12 cellular contexts compared by ENCODE assay signal in the genomic region with DNA sequence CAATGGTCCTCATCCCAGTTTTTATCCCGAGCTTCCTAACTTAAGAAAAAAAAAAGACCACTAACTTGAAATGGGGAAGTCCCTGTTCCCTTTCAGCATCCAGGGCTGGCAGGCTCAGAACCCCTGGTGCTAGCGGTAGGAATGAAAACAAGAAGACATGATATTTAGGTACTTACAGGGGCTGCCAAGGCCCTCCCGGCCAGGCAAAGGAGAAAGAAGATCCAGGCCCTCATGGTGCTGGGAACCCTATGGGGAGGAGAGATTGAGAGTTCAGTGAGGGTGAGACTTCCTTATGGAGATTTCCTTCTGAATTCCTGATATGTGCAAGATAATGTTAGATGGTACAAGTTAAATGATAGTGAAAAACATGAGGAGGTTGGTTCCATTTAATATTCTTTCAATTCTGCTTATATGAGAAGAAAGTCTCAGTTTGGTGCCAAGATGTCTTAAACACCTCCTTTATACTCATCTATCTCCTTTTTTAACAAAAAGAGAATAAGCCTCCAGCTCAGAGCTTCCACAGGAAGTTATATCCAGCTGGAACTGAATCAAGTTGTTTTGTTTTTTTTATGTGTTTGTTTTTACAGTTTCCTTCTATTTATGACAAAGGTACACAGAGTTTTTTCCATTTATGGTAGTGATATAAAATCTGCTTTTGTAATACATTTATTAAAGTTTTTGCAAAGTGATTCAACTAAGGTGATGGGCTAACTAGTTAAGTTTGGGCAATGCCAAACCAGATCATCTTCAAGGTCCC. TPM values are rescaled to one million over a fixed set of nuclear protein-coding genes. Genes with fewer than 3 reads are reported as not detected.
DNase-seq lines count a peak whose midpoint lies in the region; ATAC-seq, FAIRE-seq and TF ChIP-seq lines count a peak whose summit lies in the region.
"Had no signal": no experiment of that assay in that cellular context is flagged by ENCODE, and none has a peak within 500 bp of the region (broad histone marks: within the 10 kb centered on the region; RNA-seq: fewer than 3 reads in every experiment).

No MANE protein-coding gene starts in this region.

- H3K9me3 ChIP-seq in astrocyte (ENCODE audit: insufficient read depth, low read depth, low read length) (no peaks in the 10 kb centered on the region), kidney (ENCODE audit: control insufficient read depth in 1 of 2, low read length in 2 of 2) (no peaks in the 10 kb centered on the region), subcutaneous abdominal adipose tissue (ENCODE audit: control insufficient read depth in 5 of 5, low read length in 5 of 5) (no peaks in the 10 kb centered on the region)

- TF ChIP-seq CTCF in astrocyte (IDR thresholded peaks at IDR 0.05; ENCODE audit: insufficient read depth, low read depth, low read length): no peak
- TF ChIP-seq CTCF in kidney (IDR thresholded peaks at IDR 0.05; ENCODE audit: borderline replicate concordance, extremely low read depth, insufficient read depth): no peak

- H3K9me3 Mint-ChIP-seq in astrocyte (ENCODE audit: unreplicated experiment): no peaks in the 10 kb centered on the region
- H3K9me3 Mint-ChIP-seq: activated CD8-positive, alpha-beta T cell treated with anti-CD3 and anti-CD28 coated beads for 36 hours had no signal

- H3K4me3 ChIP-seq in astrocyte (ENCODE audit: insufficient read depth, low read depth, low read length): no peak overlapping the region
- no peak overlapping the region for H3K4me3 ChIP-seq in kidney (ENCODE audit: low read length in 2 of 2)
- H3K4me3 ChIP-seq in subcutaneous abdominal adipose tissue (ENCODE audit: low read depth in 1 of 5, low read length in 5 of 5): peak overlapping the region in 3 of 5 donors; percentile 11 to 25 (median 20)

- no peaks in the 10 kb centered on the region for H3K27me3 Mint-ChIP-seq in astrocyte (ENCODE audit: low read depth, unreplicated experiment)

- H3K36me3 Mint-ChIP-seq in astrocyte (ENCODE audit: low read depth, unreplicated experiment): peaks cover 46% of the 10 kb centered on the region

- DNase-seq in astrocyte (ENCODE audit: low read depth) (no peak), kidney (no peak), amygdala (lab: John Stamatoyannopoulos, UW) (no peak), midbrain (lab: John Stamatoyannopoulos, UW) (no peak)
- DNase-seq: activated CD8-positive, alpha-beta T cell treated with anti-CD3 and anti-CD28 coated beads for 36 hours; DND-41; Karpas-422 had no signal

- peaks cover 82% of the 10 kb centered on the region for H3K4me1 Mint-ChIP-seq in astrocyte (ENCODE audit: low read depth, unreplicated experiment)

- H3K27ac Mint-ChIP-seq in astrocyte (ENCODE audit: unreplicated experiment): peak overlapping the region; percentile 87
- H3K27ac Mint-ChIP-seq: activated CD8-positive, alpha-beta T cell treated with anti-CD3 and anti-CD28 coated beads for 36 hours had no signal

- H3K27me3 ChIP-seq in astrocyte (ENCODE audit: insufficient read depth, low read length) (no peaks in the 10 kb centered on the region), subcutaneous abdominal adipose tissue (ENCODE audit: control insufficient read depth in 5 of 5, insufficient read depth in 4 of 5, low read length in 5 of 5) (no peaks in the 10 kb centered on the region)

- H4K20me1 ChIP-seq in astrocyte (ENCODE audit: insufficient read depth, low read length): peaks cover 97% of the 10 kb centered on the region

- peaks cover 98% of the 10 kb centered on the region for H3K79me2 ChIP-seq in astrocyte (ENCODE audit: insufficient read depth, low read length)

- peak overlapping the region; percentile 76 for H3K27ac ChIP-seq in astrocyte (ENCODE audit: low read depth, low read length)
- H3K27ac ChIP-seq in kidney (ENCODE audit: low read depth in 2 of 2, low read length in 2 of 2): peak overlapping the region; percentile 71 to 95
- peak overlapping the region; percentile 99 for H3K27ac ChIP-seq in subcutaneous abdominal adipose tissue (ENCODE audit: low read depth, low read length)

- peak overlapping the region; percentile 99 for H3K4me3 Mint-ChIP-seq in astrocyte (ENCODE audit: unreplicated experiment)
- H3K4me3 Mint-ChIP-seq: activated CD8-positive, alpha-beta T cell treated with anti-CD3 and anti-CD28 coated beads for 36 hours had no signal

- no peak for FAIRE-seq in astrocyte (lab: Jason Lieb, UNC)
- FAIRE-seq in kidney (lab: Jason Lieb, UNC): no peak
- FAIRE-seq: bronchial epithelial cell had no signal

- peaks cover 94% of the 10 kb centered on the region for H3K4me1 ChIP-seq in astrocyte (ENCODE audit: insufficient read depth, low read length)
- H3K4me1 ChIP-seq in kidney (ENCODE audit: control insufficient read depth in 1 of 2, insufficient read depth in 1 of 2, low read depth in 1 of 2, low read length in 2 of 2): peaks cover 40 to 56% of the 10 kb centered on the region in 2 donors
- H3K4me1 ChIP-seq in subcutaneous abdominal adipose tissue (ENCODE audit: control insufficient read depth in 5 of 5, insufficient read depth in 5 of 5, low read length in 5 of 5): peaks cover 40 to 100% (median 99%) of the 10 kb centered on the region in 5 donors

- H2AFZ ChIP-seq in astrocyte (ENCODE audit: low read depth, low read length): no peak overlapping the region

- H3K36me3 ChIP-seq in astrocyte (ENCODE audit: insufficient read depth, low read length) (peaks cover 72% of the 10 kb centered on the region), kidney (ENCODE audit: control insufficient read depth in 1 of 2, insufficient read depth in 2 of 2, low read length in 2 of 2) (peaks cover 12 to 32% of the 10 kb centered on the region in 2 donors), subcutaneous abdominal adipose tissue (ENCODE audit: control insufficient read depth in 5 of 5, insufficient read depth in 5 of 5, low read length in 5 of 5) (peaks cover 9 to 75% (median 50%) of the 10 kb centered on the region in 5 donors)

- ATAC-seq in HG03039 (IDR thresholded peaks at IDR 0.05; ENCODE audit: unreplicated experiment) (peak; percentile 5), GM21576 (IDR thresholded peaks at IDR 0.05; ENCODE audit: unreplicated experiment) (no peak), HG03175 (IDR thresholded peaks at IDR 0.05; ENCODE audit: unreplicated experiment) (no peak)
- ATAC-seq: activated CD8-positive, alpha-beta T cell treated with anti-CD3 and anti-CD28 coated beads for 36 hours had no signal

- peak overlapping the region; percentile 92 for H3K4me2 ChIP-seq in astrocyte (ENCODE audit: low read length)

- H3K9ac ChIP-seq in astrocyte (ENCODE audit: low read length): peak overlapping the region; percentile 63
- H3K9ac ChIP-seq in kidney (ENCODE audit: low read length in 2 of 2): no peak overlapping the region
- peak overlapping the region in 4 of 5 donors; percentile 30 to 67 (median 50) for H3K9ac ChIP-seq in subcutaneous abdominal adipose tissue (ENCODE audit: low read length in 5 of 5)

- intact Hi-C loops in kidney (cut with DNase I): no loop called here

RNA-seq across cellular contexts. Expression of a gene that starts 10.6 kb away (rescaled TPM):
- total RNA-seq in astrocyte (15,667 and 20,724 TPM in 2 replicates), kidney (637 TPM)
- polyA plus RNA-seq in kidney (ENCODE audit: insufficient read depth, low read depth, low replicate concordance): 581 TPM
- total RNA-seq: activated CD8-positive, alpha-beta T cell treated with anti-CD3 and anti-CD28 coated beads for 36 hours had no signal

Comparison
In these comparisons a context has a peak if more than half of its experiments do, and no peak if none do; other contexts are left out.
1. H3K4me3 ChIP-seq: peak in subcutaneous abdominal adipose tissue (3 of 5); none in astrocyte (single experiment) and kidney (0 of 2).
2. H3K9ac ChIP-seq: peak in astrocyte (single experiment) and subcutaneous abdominal adipose tissue (4 of 5); none in kidney (0 of 2).
3. RNA of a gene that starts 10.6 kb away (total RNA-seq): 15,667 to 20,724 TPM in astrocyte; 637 TPM in kidney (single experiment); every median in the first group is over 10 times any median in the second.
4. Peak in every context shown above with its lines, with median percentiles within 50 percentile points of each other: H3K27ac ChIP-seq.